8 cellular contexts compared by ENCODE assay signal in the genomic region with DNA sequence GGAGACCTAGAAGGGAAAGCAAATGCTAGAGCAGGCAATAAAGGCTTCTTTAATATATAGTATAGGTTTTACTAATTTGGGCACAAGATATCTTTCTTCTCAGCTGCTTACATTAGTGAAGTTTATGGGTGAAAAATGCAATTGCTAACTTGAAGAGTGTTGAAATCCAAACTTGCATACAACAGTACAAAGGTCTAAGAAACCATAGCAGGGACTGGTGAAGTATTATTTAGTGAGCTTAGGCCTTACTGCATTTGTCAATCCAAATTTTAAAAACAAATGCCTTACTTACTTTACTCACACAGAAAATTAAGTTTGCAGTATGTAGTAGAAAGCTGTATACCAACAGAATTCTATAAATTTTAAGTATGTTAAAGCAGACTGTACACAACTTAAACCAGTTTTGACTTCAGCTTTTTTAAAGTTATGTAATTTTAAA. TPM values are rescaled to one million over a fixed set of nuclear protein-coding genes. Genes with fewer than 3 reads are reported as not detected.
DNase-seq lines count a peak whose midpoint lies in the region; ATAC-seq and TF ChIP-seq lines count a peak whose summit lies in the region.

No MANE protein-coding gene starts in this region.

- H3K4me1 ChIP-seq in BE2C (no peaks in the 10 kb centered on the region), Karpas-422 (ENCODE audit: low read length) (peaks cover 28% of the 10 kb centered on the region), duodenal mucosa (ENCODE audit: control insufficient read depth in 1 of 2, insufficient read depth in 2 of 2, low read length in 2 of 2) (peaks cover 10 to 17% of the 10 kb centered on the region in 2 donors)

- DNase-seq in BE2C (no peak), Karpas-422 (no peak), NCI-H1436 treated with DMSO at 0.1 percent for 48 hours (lab: John Stamatoyannopoulos, UW) (no peak), EL (no peak), NCI-H2029 treated with DMSO at 0.1 percent for 48 hours (lab: John Stamatoyannopoulos, UW) (no peak)
- no peak for DNase-seq in natural killer cell treated with Interleukin-12 subunit alpha and Interleukin-12 subunit beta and Interleukin-15 and Interleukin-18, amount 100 ng/mL, for 72 hours (ENCODE audit: low spot score)
- no peak for DNase-seq in activated effector memory CD4-positive, alpha-beta T cell treated with anti-CD3 and anti-CD28 coated beads, Interleukin-2, amount 50 U/mL, for 16 hours

- no peak for TF ChIP-seq CTCF in BE2C (IDR thresholded peaks at IDR 0.05; ENCODE audit: low read depth, low read length)

- H4K20me1 ChIP-seq in Karpas-422 (ENCODE audit: insufficient read depth, low read depth, low read length), result peaks cover 12% of the 10 kb centered on the region; the same call in 1 of the 2 replicates

- peak overlapping the region; percentile 81 for H3K4me3 ChIP-seq in BE2C (ENCODE audit: low read depth, low read length)
- H3K4me3 ChIP-seq in Karpas-422 (ENCODE audit: low read length), result peak overlapping the region; percentile 78
- H3K4me3 ChIP-seq in duodenal mucosa (ENCODE audit: low read depth in 1 of 2, low read length in 2 of 2), result peak overlapping the region; percentile 46 to 96

- peak overlapping the region; percentile 91 for H3K4me3 Mint-ChIP-seq in natural killer cell treated with Interleukin-12 subunit alpha and Interleukin-12 subunit beta and Interleukin-15 and Interleukin-18, amount 100 ng/mL, for 72 hours

- H3K9me3 ChIP-seq in BE2C (no peaks in the 10 kb centered on the region), Karpas-422 (ENCODE audit: low read length) (no peaks in the 10 kb centered on the region), duodenal mucosa (ENCODE audit: control insufficient read depth in 1 of 2, low read length in 2 of 2) (no peaks in the 10 kb centered on the region)

- peak overlapping the region; percentile 88 for H3K27ac ChIP-seq in Karpas-422 (ENCODE audit: low read length)
- no peak overlapping the region for H3K27ac ChIP-seq in duodenal mucosa (ENCODE audit: low read depth, low read length)

- no peak overlapping the region for H2AFZ ChIP-seq in Karpas-422 (ENCODE audit: low read length)

- no peak for ATAC-seq in natural killer cell treated with Interleukin-12 subunit alpha and Interleukin-12 subunit beta and Interleukin-15 and Interleukin-18, amount 100 ng/mL, for 72 hours

- peaks cover 78% of the 10 kb centered on the region for H3K79me2 ChIP-seq in Karpas-422 (ENCODE audit: low read length)

- H3K27me3 ChIP-seq in BE2C, result no peaks in the 10 kb centered on the region
- no peaks in the 10 kb centered on the region for H3K27me3 ChIP-seq in Karpas-422 (ENCODE audit: low read length)
- H3K27me3 ChIP-seq in duodenal mucosa (ENCODE audit: control insufficient read depth in 1 of 2, insufficient read depth in 2 of 2, low read length in 2 of 2), result no peaks in the 10 kb centered on the region

- H3K9ac ChIP-seq in Karpas-422 (ENCODE audit: low read length), result peak overlapping the region; percentile 98
- H3K9ac ChIP-seq in duodenal mucosa (ENCODE audit: low read depth in 1 of 2, low read length in 2 of 2), result peak overlapping the region; percentile 25 to 97

- H3K9me2 ChIP-seq in Karpas-422 (replicated peaks; ENCODE audit: insufficient read depth, low read length), result no peaks in the 10 kb centered on the region

- H3K36me3 ChIP-seq in BE2C, result peaks cover 22% of the 10 kb centered on the region
- peaks cover 27% of the 10 kb centered on the region for H3K36me3 ChIP-seq in Karpas-422 (ENCODE audit: insufficient read depth, low read length)
- peaks cover 0 to 7% of the 10 kb centered on the region in 2 donors for H3K36me3 ChIP-seq in duodenal mucosa (ENCODE audit: control insufficient read depth in 1 of 2, insufficient read depth in 2 of 2, low read length in 2 of 2)

- peak overlapping the region; percentile 82 for H3K4me2 ChIP-seq in Karpas-422 (ENCODE audit: low read depth, low read length, poor library complexity, severe bottlenecking)

- no peaks in the 10 kb centered on the region for H3K27me3 Mint-ChIP-seq in natural killer cell treated with Interleukin-12 subunit alpha and Interleukin-12 subunit beta and Interleukin-15 and Interleukin-18, amount 100 ng/mL, for 72 hours

- H3K36me3 Mint-ChIP-seq in natural killer cell treated with Interleukin-12 subunit alpha and Interleukin-12 subunit beta and Interleukin-15 and Interleukin-18, amount 100 ng/mL, for 72 hours, result peaks cover 6% of the 10 kb centered on the region

- peaks cover 31% of the 10 kb centered on the region in 2 donors for H3K4me1 Mint-ChIP-seq in natural killer cell treated with Interleukin-12 subunit alpha and Interleukin-12 subunit beta and Interleukin-15 and Interleukin-18, amount 100 ng/mL, for 72 hours (ENCODE audit: low read depth in 2 of 2)

- peak overlapping the region in 1 of 2 donors; percentile 3 for H3K27ac Mint-ChIP-seq in natural killer cell treated with Interleukin-12 subunit alpha and Interleukin-12 subunit beta and Interleukin-15 and Interleukin-18, amount 100 ng/mL, for 72 hours

- H3K9me3 Mint-ChIP-seq in natural killer cell treated with Interleukin-12 subunit alpha and Interleukin-12 subunit beta and Interleukin-15 and Interleukin-18, amount 100 ng/mL, for 72 hours, result no peaks in the 10 kb centered on the region

RNA-seq across cellular contexts. Expression of a gene that starts 1.4 kb away (rescaled TPM):
- polyA plus RNA-seq in BE2C (2012; ENCODE audit: insufficient read depth, insufficient read length, low read depth), result 4.7 TPM
- 7.8 and 10.2 TPM in 2 replicates for total RNA-seq in Karpas-422 (2014; rRNA removed; shearing (Covaris generic); ENCODE audit: low replicate concordance)
- total RNA-seq in natural killer cell treated with Interleukin-12 subunit alpha and Interleukin-12 subunit beta and Interleukin-15 and Interleukin-18, amount 100 ng/mL, for 72 hours, result 10 to 100 TPM in 1 of 2 donors, 1 to 10 TPM in 1; 7.8 to 10.6 TPM

RNA-seq across cellular contexts. Expression of a gene that starts 2.1 kb away (rescaled TPM):
- 25.4 TPM for polyA plus RNA-seq in BE2C (2012; ENCODE audit: insufficient read depth, insufficient read length, low read depth)
- total RNA-seq in Karpas-422 (2014; rRNA removed; shearing (Covaris generic); ENCODE audit: low replicate concordance), result 31.3 and 59.0 TPM in 2 replicates
- total RNA-seq in natural killer cell treated with Interleukin-12 subunit alpha and Interleukin-12 subunit beta and Interleukin-15 and Interleukin-18, amount 100 ng/mL, for 72 hours, result 10 to 100 TPM; 20.3 to 35.7 TPM
